Comparison of ENCODE assay signal across 8 cellular contexts in genomic region chr2:75896779-75897366, GRCh38.
DNase-seq lines count a peak whose midpoint lies in the region; ATAC-seq and TF ChIP-seq lines count a peak whose summit lies in the region.

No MANE protein-coding gene starts in this region.

- no peaks in the 10 kb centered on the region for H3K79me2 ChIP-seq in DOHH2 (ENCODE audit: control insufficient read depth, low read length)

- peaks cover 10% of the 10 kb centered on the region for H3K4me1 Mint-ChIP-seq in endothelial cell (ENCODE audit: unreplicated experiment)
- no peaks in the 10 kb centered on the region for H3K4me1 Mint-ChIP-seq in activated naive CD4-positive, alpha-beta T cell treated with anti-CD3 and anti-CD28 coated beads, Interleukin-2, amount 10 ng/mL, durations not matched to agents 7 days and 5 days

- H3K4me3 ChIP-seq in DOHH2 (ENCODE audit: low read length) = no peak overlapping the region

- H3F3A ChIP-seq in DOHH2 (ENCODE audit: control insufficient read depth, insufficient read depth) = no peaks in the 10 kb centered on the region

- CTCF ChIA-PET in activated naive CD4-positive, alpha-beta T cell treated with anti-CD3 and anti-CD28 coated beads, Interleukin-2, amount 10 ng/mL, durations not matched to agents 7 days and 5 days (lab: Charles Lee) = no interaction called here

- H3K4me2 ChIP-seq in DOHH2 (ENCODE audit: low read length) = no peak overlapping the region

- ATAC-seq in GM19395 (IDR thresholded peaks at IDR 0.05; ENCODE audit: unreplicated experiment) = peak; percentile 90
- ATAC-seq in HG03175 (IDR thresholded peaks at IDR 0.05; ENCODE audit: unreplicated experiment) = peak; percentile 71

- H3K36me3 Mint-ChIP-seq in endothelial cell (ENCODE audit: low read depth, unreplicated experiment) = no peaks in the 10 kb centered on the region
- H3K36me3 Mint-ChIP-seq in activated naive CD4-positive, alpha-beta T cell treated with anti-CD3 and anti-CD28 coated beads, Interleukin-2, amount 10 ng/mL, durations not matched to agents 7 days and 5 days = no peaks in the 10 kb centered on the region

- H3K27ac Mint-ChIP-seq in endothelial cell (ENCODE audit: unreplicated experiment) = peak overlapping the region; percentile 82
- H3K27ac Mint-ChIP-seq in activated naive CD4-positive, alpha-beta T cell treated with anti-CD3 and anti-CD28 coated beads, Interleukin-2, amount 10 ng/mL, durations not matched to agents 7 days and 5 days = no peak overlapping the region

- no peaks in the 10 kb centered on the region for H3K27me3 ChIP-seq in DOHH2 (ENCODE audit: control insufficient read depth, low read length)

- H3K9me2 ChIP-seq in DOHH2 (replicated peaks; ENCODE audit: control insufficient read depth, low read length) = no peaks in the 10 kb centered on the region

- no peak overlapping the region for H3K27ac ChIP-seq in DOHH2 (ENCODE audit: low read depth, low read length)

- peak; percentile 50 for DNase-seq in NCI-H748 treated with DMSO at 0.1 percent for 48 hours (lab: John Stamatoyannopoulos, UW)
- peak; percentile 45 for DNase-seq in endothelial cell (ENCODE audit: low spot score)
- peak; percentile 45 for DNase-seq in retina
- DNase-seq in activated naive CD4-positive, alpha-beta T cell treated with anti-CD3 and anti-CD28 coated beads, Interleukin-2, amount 10 ng/mL, durations not matched to agents 7 days and 5 days = no peak
- DNase-seq in AG08395 (ENCODE audit: low spot score) = no peak

- H3K4me3 Mint-ChIP-seq in endothelial cell (ENCODE audit: unreplicated experiment) = no peak overlapping the region
- no peak overlapping the region for H3K4me3 Mint-ChIP-seq in activated naive CD4-positive, alpha-beta T cell treated with anti-CD3 and anti-CD28 coated beads, Interleukin-2, amount 10 ng/mL, durations not matched to agents 7 days and 5 days

- H4K20me1 ChIP-seq in DOHH2 (ENCODE audit: control insufficient read depth, insufficient read depth, low read depth, low read length) = no peaks in the 10 kb centered on the region

- H3K36me3 ChIP-seq in DOHH2 (ENCODE audit: control insufficient read depth, low read length) = no peaks in the 10 kb centered on the region

- H3K9me3 Mint-ChIP-seq in endothelial cell (ENCODE audit: unreplicated experiment) = no peaks in the 10 kb centered on the region
- H3K9me3 Mint-ChIP-seq in activated naive CD4-positive, alpha-beta T cell treated with anti-CD3 and anti-CD28 coated beads, Interleukin-2, amount 10 ng/mL, durations not matched to agents 7 days and 5 days = no peaks in the 10 kb centered on the region

- no peaks in the 10 kb centered on the region for H3K9me3 ChIP-seq in DOHH2 (ENCODE audit: control insufficient read depth, insufficient read depth, low read length)

- TF ChIP-seq CTCF in DOHH2 (IDR thresholded peaks at IDR 0.05; ENCODE audit: low read depth, low read length, poor library complexity, severe bottlenecking) (peak; percentile 73), endothelial cell (IDR thresholded peaks at IDR 0.05; ENCODE audit: unreplicated experiment) (peak; percentile 31)

- H3K4me1 ChIP-seq in DOHH2 (ENCODE audit: control insufficient read depth, low read length) = no peaks in the 10 kb centered on the region

- no peaks in the 10 kb centered on the region for H3K27me3 Mint-ChIP-seq in endothelial cell (ENCODE audit: unreplicated experiment)
- H3K27me3 Mint-ChIP-seq in activated naive CD4-positive, alpha-beta T cell treated with anti-CD3 and anti-CD28 coated beads, Interleukin-2, amount 10 ng/mL, durations not matched to agents 7 days and 5 days = no peaks in the 10 kb centered on the region

Comparison
In these comparisons a context has a peak if more than half of its experiments do, and no peak if none do; other contexts are left out.
1. DNase-seq: peak in NCI-H748 treated with DMSO at 0.1 percent for 48 hours (single experiment), endothelial cell (single experiment) and retina (single experiment); none in activated naive CD4-positive, alpha-beta T cell treated with anti-CD3 and anti-CD28 coated beads, Interleukin-2, amount 10 ng/mL, durations not matched to agents 7 days and 5 days (single experiment) and AG08395 (single experiment).